In the genomic region with DNA sequence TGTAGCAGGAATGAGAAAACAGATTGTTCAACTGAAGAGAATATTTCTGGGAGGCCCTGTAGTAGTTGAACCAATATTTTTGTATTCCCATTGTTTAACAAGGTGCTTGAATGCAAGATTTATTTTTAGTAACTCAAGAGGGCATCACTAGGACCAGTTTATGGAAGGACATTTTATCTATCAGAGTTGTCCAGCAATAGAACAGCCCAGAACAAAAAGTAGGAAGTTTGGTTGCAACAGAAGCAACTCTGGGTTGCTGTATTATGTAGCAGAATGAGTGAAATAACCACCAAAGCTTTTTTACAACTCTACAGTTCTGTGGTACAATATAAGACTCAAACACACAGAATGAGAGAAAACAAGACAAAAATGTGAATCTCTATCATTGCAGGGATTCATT, we compare ENCODE assay signal across 16 cellular contexts. TPM values are rescaled to one million over a fixed set of nuclear protein-coding genes. Genes with fewer than 3 reads are reported as not detected.
DNase-seq lines count a peak whose midpoint lies in the region; ATAC-seq and TF ChIP-seq lines count a peak whose summit lies in the region.
"Had no signal": no experiment of that assay in that cellular context is flagged by ENCODE, and none has a peak within 500 bp of the region (broad histone marks: within the 10 kb centered on the region; RNA-seq: fewer than 3 reads in every experiment).

No MANE protein-coding gene starts in this region.

- H3K4me1 ChIP-seq in breast epithelium, result no peaks in the 10 kb centered on the region
- H3K4me1 ChIP-seq in right cardiac atrium (ENCODE audit: control insufficient read depth, insufficient read depth, low read length), result peaks cover under 1% of the 10 kb centered on the region
- peaks cover 64% of the 10 kb centered on the region for H3K4me1 ChIP-seq in psoas muscle

- peaks cover 39% of the 10 kb centered on the region for H3K27me3 Mint-ChIP-seq in MCF 10A (ENCODE audit: insufficient read depth, unreplicated experiment)
- peaks cover 2% of the 10 kb centered on the region for H3K27me3 Mint-ChIP-seq in activated CD4-positive, alpha-beta T cell treated with anti-CD3 and anti-CD28 coated beads for 36 hours
- H3K27me3 Mint-ChIP-seq: progenitor cell of endocrine pancreas had no signal

- H3K27ac ChIP-seq in breast epithelium (peak overlapping the region; percentile 53 to 73), right cardiac atrium (ENCODE audit: low read length) (peak overlapping the region; percentile 56), psoas muscle (peak overlapping the region; percentile 53)

- H3K27me3 ChIP-seq in breast epithelium (no peaks in the 10 kb centered on the region), right cardiac atrium (ENCODE audit: control insufficient read depth, insufficient read depth) (no peaks in the 10 kb centered on the region), psoas muscle (ENCODE audit: insufficient read depth in 3 of 3, low read length in 2 of 3) (no peaks in the 10 kb centered on the region)

- H3K9me3 Mint-ChIP-seq in MCF 10A (ENCODE audit: unreplicated experiment), result no peaks in the 10 kb centered on the region
- H3K9me3 Mint-ChIP-seq in activated CD4-positive, alpha-beta T cell treated with anti-CD3 and anti-CD28 coated beads for 36 hours (ENCODE audit: low read depth), result no peaks in the 10 kb centered on the region
- H3K9me3 Mint-ChIP-seq: activated CD8-positive, alpha-beta T cell treated with anti-CD3 and anti-CD28 coated beads for 36 hours; CD4-positive, alpha-beta T cell had no signal

- intact Hi-C loops in breast epithelium (cut with DNase I; ENCODE audit: low total_unique reads), result no loop called here
- intact Hi-C loops in MCF 10A (cut with micrococcal nuclease), result no loop called here
- intact Hi-C loops in right cardiac atrium (cut with DNase I), result no loop called here
- intact Hi-C loops in psoas muscle (cut with DNase I), result no loop called here
- intact Hi-C loops in activated CD4-positive, alpha-beta T cell treated with anti-CD3 and anti-CD28 coated beads for 36 hours (cut with DNase I, micrococcal nuclease), result no loop called here

- peak; percentile 27 to 41 for ATAC-seq in right cardiac atrium
- no peak for ATAC-seq in psoas muscle
- ATAC-seq in activated CD4-positive, alpha-beta T cell treated with anti-CD3 and anti-CD28 coated beads for 36 hours, result no peak
- no peak for ATAC-seq in HG03521 (IDR thresholded peaks at IDR 0.05; ENCODE audit: unreplicated experiment)
- no peak for ATAC-seq in GM21576 (IDR thresholded peaks at IDR 0.05; ENCODE audit: unreplicated experiment)
- ATAC-seq: activated CD8-positive, alpha-beta T cell treated with anti-CD3 and anti-CD28 coated beads for 36 hours had no signal

- CTCF ChIA-PET in MCF 10A (lab: Yijun Ruan, JAX), result interaction anchor here (0.5 kb wide), 1 partner anchor 83 kb away, joined by 3 read pairs; no protein-coding TSS in a partner anchor
- CTCF ChIA-PET in activated CD4-positive, alpha-beta T cell treated with anti-CD3 and anti-CD28 coated beads for 36 hours (lab: Charles Lee), result no interaction called here

- DNase-seq in breast epithelium (ENCODE audit: low spot score in 2 of 2) (no peak), MCF 10A (ENCODE audit: unreplicated experiment) (no peak), right cardiac atrium (no peak), psoas muscle (no peak), hippocampal formation (lab: John Stamatoyannopoulos, UW) (no peak)
- DNase-seq in activated CD4-positive, alpha-beta T cell treated with anti-CD3 and anti-CD28 coated beads for 36 hours, result no peak
- DNase-seq: activated CD8-positive, alpha-beta T cell treated with anti-CD3 and anti-CD28 coated beads for 36 hours; CD4-positive, alpha-beta T cell; DMS79 treated with DMSO at 0.1 percent for 48 hours; glutamatergic neuron; NCI-H146; substantia nigra had no signal

- BruUV-seq in MCF 10A (replicated peaks; lab: Mats Ljungman, UMichigan), result no TSS peak

- H3K4me3 ChIP-seq in breast epithelium, result peak overlapping the region in 1 of 3 donors; percentile 21
- no peak overlapping the region for H3K4me3 ChIP-seq in right cardiac atrium (ENCODE audit: low read length)
- no peak overlapping the region for H3K4me3 ChIP-seq in psoas muscle

- no peak overlapping the region for H3K4me3 Mint-ChIP-seq in MCF 10A (ENCODE audit: unreplicated experiment)
- no peak overlapping the region for H3K4me3 Mint-ChIP-seq in activated CD4-positive, alpha-beta T cell treated with anti-CD3 and anti-CD28 coated beads for 36 hours
- H3K4me3 Mint-ChIP-seq: activated CD8-positive, alpha-beta T cell treated with anti-CD3 and anti-CD28 coated beads for 36 hours; CD4-positive, alpha-beta T cell had no signal

- H3K4me1 Mint-ChIP-seq in MCF 10A (ENCODE audit: insufficient read depth, unreplicated experiment), result peaks cover 10% of the 10 kb centered on the region
- no peaks in the 10 kb centered on the region for H3K4me1 Mint-ChIP-seq in activated CD4-positive, alpha-beta T cell treated with anti-CD3 and anti-CD28 coated beads for 36 hours

- no peaks in the 10 kb centered on the region for H3K36me3 ChIP-seq in breast epithelium
- no peaks in the 10 kb centered on the region for H3K36me3 ChIP-seq in psoas muscle (ENCODE audit: insufficient read depth in 1 of 2, low read depth in 1 of 2)

- no peaks in the 10 kb centered on the region for H3K9me3 ChIP-seq in breast epithelium
- H3K9me3 ChIP-seq in right cardiac atrium (ENCODE audit: control insufficient read depth, low read length), result no peaks in the 10 kb centered on the region
- H3K9me3 ChIP-seq in psoas muscle, result no peaks in the 10 kb centered on the region

- TF ChIP-seq CTCF in breast epithelium (IDR thresholded peaks at IDR 0.05) (no peak), MCF 10A (IDR thresholded peaks at IDR 0.05; ENCODE audit: unreplicated experiment) (no peak), psoas muscle (IDR thresholded peaks at IDR 0.05) (no peak)

- no peak for TF ChIP-seq POLR2A in breast epithelium (IDR thresholded peaks at IDR 0.05)

- no peak overlapping the region for H3K27ac Mint-ChIP-seq in MCF 10A (ENCODE audit: low read depth, unreplicated experiment)
- no peak overlapping the region for H3K27ac Mint-ChIP-seq in activated CD4-positive, alpha-beta T cell treated with anti-CD3 and anti-CD28 coated beads for 36 hours
- H3K27ac Mint-ChIP-seq: activated CD8-positive, alpha-beta T cell treated with anti-CD3 and anti-CD28 coated beads for 36 hours; CD4-positive, alpha-beta T cell; progenitor cell of endocrine pancreas had no signal

- POLR2A ChIA-PET in MCF 10A (lab: Yijun Ruan, JAX), result no interaction called here
- POLR2A ChIA-PET in activated CD4-positive, alpha-beta T cell treated with anti-CD3 and anti-CD28 coated beads for 36 hours (lab: Charles Lee), result no interaction called here

- H3K36me3 Mint-ChIP-seq in MCF 10A (ENCODE audit: insufficient read depth, unreplicated experiment), result no peaks in the 10 kb centered on the region
- no peaks in the 10 kb centered on the region for H3K36me3 Mint-ChIP-seq in activated CD4-positive, alpha-beta T cell treated with anti-CD3 and anti-CD28 coated beads for 36 hours (ENCODE audit: low read depth)

RNA-seq across cellular contexts. Expression of a gene that starts 34.7 kb away (rescaled TPM):
- total RNA-seq in breast epithelium, result 10 to 100 TPM; 14.3 to 29.3 (median 15.4) TPM
- not detected in 2 replicates for total RNA-seq in MCF 10A (2022)
- 10 to 100 TPM; 20.8 to 31.1 (median 29.3) TPM for total RNA-seq in right cardiac atrium
- 3.9 TPM for polyA plus RNA-seq in right cardiac atrium
- 10 to 100 TPM; 12.0 to 39.2 (median 23.1) TPM for total RNA-seq in psoas muscle
- polyA plus RNA-seq in psoas muscle, result 10 to 100 TPM in 1 of 3 donors, 1 to 10 TPM in 1, under 1 TPM in 1; 0.90 to 11.7 (median 4.9) TPM
- not detected for total RNA-seq in activated CD4-positive, alpha-beta T cell treated with anti-CD3 and anti-CD28 coated beads for 36 hours
- total RNA-seq: activated CD8-positive, alpha-beta T cell treated with anti-CD3 and anti-CD28 coated beads for 36 hours; OCI-LY7 had no signal

Comparison
In these comparisons a context has a peak if more than half of its experiments do, and no peak if none do; other contexts are left out.
1. RNA of a gene that starts 34.7 kb away (total RNA-seq): 12.0 to 39.2 TPM in psoas muscle, 20.8 to 31.1 TPM in right cardiac atrium and 14.3 to 29.3 TPM in breast epithelium; not detected in MCF 10A and not detected in activated CD4-positive, alpha-beta T cell treated with anti-CD3 and anti-CD28 coated beads for 36 hours; every median in the first group is over 10 times any median in the second.
2. ATAC-seq: peak in right cardiac atrium (2 of 2); none in psoas muscle (0 of 4), activated CD4-positive, alpha-beta T cell treated with anti-CD3 and anti-CD28 coated beads for 36 hours (single experiment), HG03521 (single experiment) and GM21576 (single experiment).
3. Peak in every context shown above with its lines, with median percentiles within 50 percentile points of each other: H3K27ac ChIP-seq.